In genomic region chr19:3605770-3606169, GRCh38 we compare ENCODE assay signal across 1 cellular context.
TF ChIP-seq lines count a peak whose summit lies in the region.

No MANE protein-coding gene starts in this region.

TF ChIP-seq in HEK293, 187 proteins besides CTCF, POLR2A, EP300 and RAD21 (continued from another document):
- TF ChIP-seq ZNF670 (tag by site-specific recombination; IDR thresholded peaks at IDR 0.05; ENCODE audit: low read depth) = no peak
- no peak for TF ChIP-seq ZNF555 (tag by site-specific recombination; conservative IDR thresholded peaks at IDR 0.05)
- TF ChIP-seq ZNF561 (tag by site-specific recombination; IDR thresholded peaks at IDR 0.05; ENCODE audit: borderline replicate concordance) = no peak
- TF ChIP-seq ZNF645 (tag by site-specific recombination; IDR thresholded peaks at IDR 0.05) = no peak
- TF ChIP-seq, protein P1, sequence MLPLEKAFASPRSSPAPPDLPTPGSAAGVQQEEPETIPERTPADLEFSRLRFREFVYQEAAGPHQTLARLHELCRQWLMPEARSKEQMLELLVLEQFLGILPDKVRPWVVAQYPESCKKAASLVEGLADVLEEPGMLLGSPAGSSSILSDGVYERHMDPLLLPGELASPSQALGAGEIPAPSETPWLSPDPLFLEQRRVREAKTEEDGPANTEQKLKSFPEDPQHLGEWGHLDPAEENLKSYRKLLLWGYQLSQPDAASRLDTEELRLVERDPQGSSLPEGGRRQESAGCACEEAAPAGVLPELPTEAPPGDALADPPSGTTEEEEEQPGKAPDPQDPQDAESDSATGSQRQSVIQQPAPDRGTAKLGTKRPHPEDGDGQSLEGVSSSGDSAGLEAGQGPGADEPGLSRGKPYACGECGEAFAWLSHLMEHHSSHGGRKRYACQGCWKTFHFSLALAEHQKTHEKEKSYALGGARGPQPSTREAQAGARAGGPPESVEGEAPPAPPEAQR (tag by site-specific recombination; IDR thresholded peaks at IDR 0.05) = no peak
- no peak for TF ChIP-seq EGR2 (tag by site-specific recombination; IDR thresholded peaks at IDR 0.05; ENCODE audit: low read depth)
- no peak for TF ChIP-seq TRIM28 (IDR thresholded peaks at IDR 0.05; ENCODE audit: borderline replicate concordance, low read length)
- no peak for TF ChIP-seq ZSCAN30 (tag by site-specific recombination; IDR thresholded peaks at IDR 0.05)
- no peak for TF ChIP-seq ZNF585B (tag by site-specific recombination; IDR thresholded peaks at IDR 0.05)
- TF ChIP-seq KLF1 (tag by site-specific recombination; IDR thresholded peaks at IDR 0.05) = no peak; the same call in 1 of the 2 replicates
- no peak for TF ChIP-seq ZNF248 (tag by site-specific recombination; IDR thresholded peaks at IDR 0.05)
- TF ChIP-seq, protein P2, sequence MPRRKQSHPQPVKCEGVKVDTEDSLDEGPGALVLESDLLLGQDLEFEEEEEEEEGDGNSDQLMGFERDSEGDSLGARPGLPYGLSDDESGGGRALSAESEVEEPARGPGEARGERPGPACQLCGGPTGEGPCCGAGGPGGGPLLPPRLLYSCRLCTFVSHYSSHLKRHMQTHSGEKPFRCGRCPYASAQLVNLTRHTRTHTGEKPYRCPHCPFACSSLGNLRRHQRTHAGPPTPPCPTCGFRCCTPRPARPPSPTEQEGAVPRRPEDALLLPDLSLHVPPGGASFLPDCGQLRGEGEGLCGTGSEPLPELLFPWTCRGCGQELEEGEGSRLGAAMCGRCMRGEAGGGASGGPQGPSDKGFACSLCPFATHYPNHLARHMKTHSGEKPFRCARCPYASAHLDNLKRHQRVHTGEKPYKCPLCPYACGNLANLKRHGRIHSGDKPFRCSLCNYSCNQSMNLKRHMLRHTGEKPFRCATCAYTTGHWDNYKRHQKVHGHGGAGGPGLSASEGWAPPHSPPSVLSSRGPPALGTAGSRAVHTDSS (tag by site-specific recombination; IDR thresholded peaks at IDR 0.05) = no peak
- TF ChIP-seq, protein P3, sequence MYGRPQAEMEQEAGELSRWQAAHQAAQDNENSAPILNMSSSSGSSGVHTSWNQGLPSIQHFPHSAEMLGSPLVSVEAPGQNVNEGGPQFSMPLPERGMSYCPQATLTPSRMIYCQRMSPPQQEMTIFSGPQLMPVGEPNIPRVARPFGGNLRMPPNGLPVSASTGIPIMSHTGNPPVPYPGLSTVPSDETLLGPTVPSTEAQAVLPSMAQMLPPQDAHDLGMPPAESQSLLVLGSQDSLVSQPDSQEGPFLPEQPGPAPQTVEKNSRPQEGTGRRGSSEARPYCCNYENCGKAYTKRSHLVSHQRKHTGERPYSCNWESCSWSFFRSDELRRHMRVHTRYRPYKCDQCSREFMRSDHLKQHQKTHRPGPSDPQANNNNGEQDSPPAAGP (tag by site-specific recombination; IDR thresholded peaks at IDR 0.05) = no peak
- TF ChIP-seq ZNF148 (tag by site-specific recombination; IDR thresholded peaks at IDR 0.05; ENCODE audit: borderline replicate concordance) = peak; percentile 21; the same call in 1 of the 2 replicates
- no peak for TF ChIP-seq ZNF354C (tag by site-specific recombination; IDR thresholded peaks at IDR 0.05; ENCODE audit: borderline replicate concordance, low read depth)
- TF ChIP-seq, protein P4, sequence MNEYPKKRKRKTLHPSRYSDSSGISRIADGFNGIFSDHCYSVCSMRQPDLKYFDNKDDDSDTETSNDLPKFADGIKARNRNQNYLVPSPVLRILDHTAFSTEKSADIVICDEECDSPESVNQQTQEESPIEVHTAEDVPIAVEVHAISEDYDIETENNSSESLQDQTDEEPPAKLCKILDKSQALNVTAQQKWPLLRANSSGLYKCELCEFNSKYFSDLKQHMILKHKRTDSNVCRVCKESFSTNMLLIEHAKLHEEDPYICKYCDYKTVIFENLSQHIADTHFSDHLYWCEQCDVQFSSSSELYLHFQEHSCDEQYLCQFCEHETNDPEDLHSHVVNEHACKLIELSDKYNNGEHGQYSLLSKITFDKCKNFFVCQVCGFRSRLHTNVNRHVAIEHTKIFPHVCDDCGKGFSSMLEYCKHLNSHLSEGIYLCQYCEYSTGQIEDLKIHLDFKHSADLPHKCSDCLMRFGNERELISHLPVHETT (tag by site-specific recombination; IDR thresholded peaks at IDR 0.05) = no peak
- TF ChIP-seq BCL11B (tag by site-specific recombination; IDR thresholded peaks at IDR 0.05; ENCODE audit: low read depth) = no peak; the same call in 1 of the 2 replicates
- TF ChIP-seq ZNF274 (IDR thresholded peaks at IDR 0.05; ENCODE audit: low read length) = no peak
- TF ChIP-seq ZNF274 (tag by site-specific recombination; IDR thresholded peaks at IDR 0.05; ENCODE audit: borderline replicate concordance) = 0 out of 2 replicates have a peak, but pooled peaks have one; percentile 48
- no peak for TF ChIP-seq ZNF423 (tag by site-specific recombination; IDR thresholded peaks at IDR 0.05)
- no peak for TF ChIP-seq ZNF280C (tag by site-specific recombination; IDR thresholded peaks at IDR 0.05)
- TF ChIP-seq REPIN1 (tag by site-specific recombination; IDR thresholded peaks at IDR 0.05; ENCODE audit: low read depth) = peak; percentile 21; the same call in 1 of the 2 replicates
- TF ChIP-seq ZBTB48 (tag by site-specific recombination; IDR thresholded peaks at IDR 0.05) = 0 out of 2 replicates have a peak, but pooled peaks have one; percentile 20
- no peak for TF ChIP-seq ZNF785 (tag by site-specific recombination; IDR thresholded peaks at IDR 0.05)
- no peak for TF ChIP-seq SALL2 (tag by site-specific recombination; IDR thresholded peaks at IDR 0.05; ENCODE audit: borderline replicate concordance)
- TF ChIP-seq, protein P5, sequence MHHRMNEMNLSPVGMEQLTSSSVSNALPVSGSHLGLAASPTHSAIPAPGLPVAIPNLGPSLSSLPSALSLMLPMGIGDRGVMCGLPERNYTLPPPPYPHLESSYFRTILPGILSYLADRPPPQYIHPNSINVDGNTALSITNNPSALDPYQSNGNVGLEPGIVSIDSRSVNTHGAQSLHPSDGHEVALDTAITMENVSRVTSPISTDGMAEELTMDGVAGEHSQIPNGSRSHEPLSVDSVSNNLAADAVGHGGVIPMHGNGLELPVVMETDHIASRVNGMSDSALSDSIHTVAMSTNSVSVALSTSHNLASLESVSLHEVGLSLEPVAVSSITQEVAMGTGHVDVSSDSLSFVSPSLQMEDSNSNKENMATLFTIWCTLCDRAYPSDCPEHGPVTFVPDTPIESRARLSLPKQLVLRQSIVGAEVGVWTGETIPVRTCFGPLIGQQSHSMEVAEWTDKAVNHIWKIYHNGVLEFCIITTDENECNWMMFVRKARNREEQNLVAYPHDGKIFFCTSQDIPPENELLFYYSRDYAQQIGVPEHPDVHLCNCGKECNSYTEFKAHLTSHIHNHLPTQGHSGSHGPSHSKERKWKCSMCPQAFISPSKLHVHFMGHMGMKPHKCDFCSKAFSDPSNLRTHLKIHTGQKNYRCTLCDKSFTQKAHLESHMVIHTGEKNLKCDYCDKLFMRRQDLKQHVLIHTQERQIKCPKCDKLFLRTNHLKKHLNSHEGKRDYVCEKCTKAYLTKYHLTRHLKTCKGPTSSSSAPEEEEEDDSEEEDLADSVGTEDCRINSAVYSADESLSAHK (tag by site-specific recombination; IDR thresholded peaks at IDR 0.05) = no peak; the same call in 1 of the 2 replicates
- TF ChIP-seq, protein P6, sequence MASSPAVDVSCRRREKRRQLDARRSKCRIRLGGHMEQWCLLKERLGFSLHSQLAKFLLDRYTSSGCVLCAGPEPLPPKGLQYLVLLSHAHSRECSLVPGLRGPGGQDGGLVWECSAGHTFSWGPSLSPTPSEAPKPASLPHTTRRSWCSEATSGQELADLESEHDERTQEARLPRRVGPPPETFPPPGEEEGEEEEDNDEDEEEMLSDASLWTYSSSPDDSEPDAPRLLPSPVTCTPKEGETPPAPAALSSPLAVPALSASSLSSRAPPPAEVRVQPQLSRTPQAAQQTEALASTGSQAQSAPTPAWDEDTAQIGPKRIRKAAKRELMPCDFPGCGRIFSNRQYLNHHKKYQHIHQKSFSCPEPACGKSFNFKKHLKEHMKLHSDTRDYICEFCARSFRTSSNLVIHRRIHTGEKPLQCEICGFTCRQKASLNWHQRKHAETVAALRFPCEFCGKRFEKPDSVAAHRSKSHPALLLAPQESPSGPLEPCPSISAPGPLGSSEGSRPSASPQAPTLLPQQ (tag by site-specific recombination; IDR thresholded peaks at IDR 0.05) = no peak
- no peak for TF ChIP-seq ZNF747 (tag by site-specific recombination; IDR thresholded peaks at IDR 0.05)
- TF ChIP-seq ZNF341 (tag by site-specific recombination; IDR thresholded peaks at IDR 0.05; ENCODE audit: low read depth) = no peak
- TF ChIP-seq ZNF548 (tag by site-specific recombination; IDR thresholded peaks at IDR 0.05) = no peak
- no peak for TF ChIP-seq ZNF202 (tag by site-specific recombination; IDR thresholded peaks at IDR 0.05; ENCODE audit: borderline replicate concordance)
- TF ChIP-seq ZNF133 (tag by site-specific recombination; IDR thresholded peaks at IDR 0.05) = no peak
- TF ChIP-seq BCL11A (tag by site-specific recombination; IDR thresholded peaks at IDR 0.05; ENCODE audit: low read depth) = no peak
- no peak for TF ChIP-seq BCL6B (tag by site-specific recombination; IDR thresholded peaks at IDR 0.05)
- TF ChIP-seq TCF7L2 (IDR thresholded peaks at IDR 0.05; ENCODE audit: borderline replicate concordance, low read depth, low read length) = no peak
